In genomic region chr22:20440637-20441591, GRCh38 we compare ENCODE assay signal across 25 cellular contexts. TPM values are rescaled to one million over a fixed set of nuclear protein-coding genes. Genes with fewer than 3 reads are reported as not detected.
DNase-seq lines count a peak whose midpoint lies in the region; ATAC-seq, FAIRE-seq and TF ChIP-seq lines count a peak whose summit lies in the region.
"Had no signal": no experiment of that assay in that cellular context is flagged by ENCODE, and none has a peak within 500 bp of the region (broad histone marks: within the 10 kb centered on the region; RNA-seq: fewer than 3 reads in every experiment).

No MANE protein-coding gene starts in this region.

- H3K4me2 ChIP-seq in BLaER1: peak overlapping the region; percentile 5; the same call in 1 of the 2 replicates

- no peak overlapping the region for H3K9ac ChIP-seq in BLaER1

- CTCF ChIA-PET in HEK293 (lab: Yijun Ruan, JAX): interaction anchor here (0.6 to 1.6 kb wide), 3 partner anchors 9 to 23 kb away, joined by 3 to 6 read pairs (median 5); no protein-coding TSS in a partner anchor

- H3K27ac ChIP-seq in BLaER1 (no peak overlapping the region), HEK293 (ENCODE audit: extremely low read depth, low read depth, low read length) (no peak overlapping the region)
- H3K27ac ChIP-seq: C4-2B, foreskin keratinocyte, HL-60 had no signal

- peak; percentile 14 for DNase-seq in epidermal melanocyte (ENCODE audit: insufficient read length, low spot score)
- peak; percentile 37 for DNase-seq in sciatic nerve (ENCODE audit: low spot score)
- no peak for DNase-seq in nucleus accumbens (lab: John Stamatoyannopoulos, UW)
- DNase-seq in H54 (ENCODE audit: insufficient read length, low spot score): no peak
- DNase-seq in activated CD4-positive, alpha-beta T cell treated with anti-CD3 and anti-CD28 coated beads, Interleukin-2, amount 50 U/mL, for 4 hours: no peak
- DNase-seq: activated CD4-positive, alpha-beta T cell treated with anti-CD3 and anti-CD28 coated beads for 36 hours; activated T-cell treated with anti-CD3 and anti-CD28 coated beads, Interleukin-2, amount 50 U/mL, for 24 hours; amniotic stem cell; foreskin keratinocyte; NCI-H1436; NCI-H2107; NCI-H82; occipital lobe; stimulated activated CD4-positive, alpha-beta T cell treated with anti-CD3 and anti-CD28 coated beads, Interleukin-2, amount 100 ng/mL, for 48 hours had no signal

- POLR2A ChIA-PET in HEK293 (lab: Yijun Ruan, JAX): no interaction called here

- intact Hi-C loops in sciatic nerve (cut with DNase I): no loop called here

- H3K27me3 ChIP-seq in BLaER1: peaks cover 43% of the 10 kb centered on the region

- FAIRE-seq in H54 (lab: Jason Lieb, UNC): no peak

- no peak for ATAC-seq in sciatic nerve
- no peak for ATAC-seq in HG03520 (IDR thresholded peaks at IDR 0.05; ENCODE audit: unreplicated experiment)
- ATAC-seq: activated CD4-positive, alpha-beta T cell treated with anti-CD3 and anti-CD28 coated beads for 36 hours; foreskin keratinocyte; left colon had no signal

- TF ChIP-seq CTCF in HEK293 (tag by site-specific recombination; IDR thresholded peaks at IDR 0.05): no peak

- H3K4me3 ChIP-seq in BLaER1 (no peak overlapping the region), HEK293 (ENCODE audit: low read depth, low read length) (no peak overlapping the region)
- H3K4me3 ChIP-seq: breast epithelium, coronary artery, esophagus muscularis mucosa, heart left ventricle had no signal

- peaks cover 60% of the 10 kb centered on the region for H4K20me1 ChIP-seq in BLaER1

- H3K9me3 ChIP-seq in BLaER1 (no peaks in the 10 kb centered on the region), HEK293 (ENCODE audit: control insufficient read depth, insufficient read depth, low read depth, low read length) (no peaks in the 10 kb centered on the region)
- H3K9me3 ChIP-seq: breast epithelium, esophagus muscularis mucosa, heart left ventricle had no signal

- no peak for TF ChIP-seq POLR2A in H54 (IDR thresholded peaks at IDR 0.05; ENCODE audit: low read depth, low read length)

- H3K4me1 ChIP-seq in BLaER1 (peaks cover 38% of the 10 kb centered on the region), HEK293 (ENCODE audit: control insufficient read depth, insufficient read depth, low read length) (no peaks in the 10 kb centered on the region)
- H3K4me1 ChIP-seq: breast epithelium had no signal

- H3K36me3 ChIP-seq in BLaER1 (peaks cover 35% of the 10 kb centered on the region), HEK293 (ENCODE audit: control insufficient read depth in 2 of 2, insufficient read depth in 1 of 2, low read length in 2 of 2) (peaks cover 12 to 46% of the 10 kb centered on the region in 2 experiments; a peak in 2 of 3 replicates)
- H3K36me3 ChIP-seq: breast epithelium had no signal

TF ChIP-seq in HEK293, 187 proteins besides CTCF, POLR2A, EP300 and RAD21:
- TF ChIP-seq SCRT2 (tag by site-specific recombination; IDR thresholded peaks at IDR 0.05) (0 out of 2 replicates have a peak, but pooled peaks have one; percentile 10), ZBTB1 (tag by site-specific recombination; IDR thresholded peaks at IDR 0.05) (no peak), GLIS2 (tag by site-specific recombination; IDR thresholded peaks at IDR 0.05) (peak; percentile 44), ZNF664 (tag by site-specific recombination; IDR thresholded peaks at IDR 0.05) (no peak), ZBTB44 (tag by site-specific recombination; IDR thresholded peaks at IDR 0.05) (no peak), ZIC2 (tag by site-specific recombination; IDR thresholded peaks at IDR 0.05) (peak; percentile 71), ZNF121 (tag by site-specific recombination; IDR thresholded peaks at IDR 0.05) (no peak), PRDM4 (tag by site-specific recombination; IDR thresholded peaks at IDR 0.05) (no peak)
TF ChIP-seq in HEK293: peak in this region for 3.

RNA-seq across cellular contexts. Expression of gene SCARF2, which starts 3.3 kb away (rescaled TPM):
- total RNA-seq in sciatic nerve: 30.6 TPM

RNA-seq across cellular contexts. Expression of gene ZNF74, which starts 47.0 kb away (rescaled TPM):
- total RNA-seq in sciatic nerve: 10.8 TPM
- total RNA-seq: OCI-LY7 had no signal

RNA-seq across cellular contexts. Expression of gene KLHL22, which starts 54.7 kb away (rescaled TPM):
- 28.0 TPM for total RNA-seq in sciatic nerve

Comparison
In these comparisons a context has a peak if more than half of its experiments do, and no peak if none do; other contexts are left out.
1. DNase-seq: peak in epidermal melanocyte (single experiment) and sciatic nerve (single experiment); none in nucleus accumbens (0 of 56), H54 (single experiment) and activated CD4-positive, alpha-beta T cell treated with anti-CD3 and anti-CD28 coated beads, Interleukin-2, amount 50 U/mL, for 4 hours (0 of 2).